In genomic region chrX:14095702-14096101, GRCh38 we compare ENCODE assay signal across 8 cellular contexts.
DNase-seq lines count a peak whose midpoint lies in the region; ATAC-seq and TF ChIP-seq lines count a peak whose summit lies in the region.

No MANE protein-coding gene starts in this region.

- peak overlapping the region; percentile 29; the same call in 1 of the 2 replicates for H3K4me3 ChIP-seq in AG10803 (ENCODE audit: low read length)

- H3K27ac Mint-ChIP-seq in IgD-negative memory B cell, result peak overlapping the region in 1 of 3 donors; percentile 49

- peaks cover 4% of the 10 kb centered on the region for H3K27me3 Mint-ChIP-seq in IgD-negative memory B cell

- H3K4me1 Mint-ChIP-seq in IgD-negative memory B cell, result peaks cover 0 to 4% (median 0%) of the 10 kb centered on the region in 3 donors

- H3K9me3 Mint-ChIP-seq in IgD-negative memory B cell, result peaks cover 0 to 4% (median 0%) of the 10 kb centered on the region in 3 donors

- H3K4me3 Mint-ChIP-seq in IgD-negative memory B cell, result peak overlapping the region in 3 of 4 donors; percentile 10 to 72 (median 51)

- TF ChIP-seq CTCF in AG10803 (conservative IDR thresholded peaks at IDR 0.05; ENCODE audit: low read length), result peak; percentile 75

- DNase-seq in AG10803 (ENCODE audit: low read depth) (peak; percentile 60), activated T-cell treated with anti-CD3 and anti-CD28 coated beads for 24 hours (ENCODE audit: low read depth) (peak; percentile 5), fibroblast of the conjunctiva (ENCODE audit: low read depth) (peak; percentile 47), pulmonary artery endothelial cell (ENCODE audit: low read depth, low spot score) (peak; percentile 20), MV-4-11 (lab: John Stamatoyannopoulos, UW) (no peak)

- no peaks in the 10 kb centered on the region for H3K36me3 Mint-ChIP-seq in IgD-negative memory B cell

- ATAC-seq in GM19438 (IDR thresholded peaks at IDR 0.05; ENCODE audit: low read depth, unreplicated experiment) (peak; percentile 90), HG03045 (IDR thresholded peaks at IDR 0.05; ENCODE audit: unreplicated experiment) (no peak)
